Comparison of ENCODE assay signal across 8 cellular contexts in the genomic region with DNA sequence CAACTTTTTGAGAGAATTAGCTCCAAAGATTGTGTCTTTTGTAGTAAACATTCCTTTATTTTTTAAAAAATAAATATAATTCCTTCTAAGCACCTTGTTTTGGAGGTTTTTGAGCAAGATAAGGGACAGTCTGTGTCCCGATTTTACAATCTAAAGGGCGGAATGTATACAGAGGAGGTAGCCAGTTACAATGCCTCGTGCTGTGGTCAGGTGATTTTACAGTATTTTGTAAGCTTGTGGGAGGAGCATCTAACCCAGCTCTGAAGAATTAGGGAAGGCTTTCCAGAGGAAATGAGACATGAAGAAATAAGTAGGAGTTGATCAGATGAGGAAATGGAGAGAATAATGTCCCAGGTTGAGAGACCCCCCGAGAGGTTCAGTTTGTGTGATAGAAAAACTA. TPM values are rescaled to one million over a fixed set of nuclear protein-coding genes. Genes with fewer than 3 reads are reported as not detected.
DNase-seq lines count a peak whose midpoint lies in the region; ATAC-seq and TF ChIP-seq lines count a peak whose summit lies in the region.

No MANE protein-coding gene starts in this region.

- peak overlapping the region; percentile 16 for H3K4me3 ChIP-seq in CD8-positive, alpha-beta memory T cell (ENCODE audit: low read length)
- H3K4me3 ChIP-seq in body of pancreas (no peak overlapping the region), uterus (peak overlapping the region; percentile 76 to 95)

- TF ChIP-seq POLR2A in body of pancreas (IDR thresholded peaks at IDR 0.05), result peak in 1 of 3 donors; percentile 9
- peak in 1 of 2 donors; percentile 19 for TF ChIP-seq POLR2A in uterus (IDR thresholded peaks at IDR 0.05)

- intact Hi-C loops in body of pancreas (cut with DNase I) (loop anchor here (10.0 kb wide), 1 partner anchor 53 kb away; no protein-coding TSS in a partner anchor), uterus (cut with DNase I; ENCODE audit: low total_unique reads) (no loop called here)

- H3K27ac ChIP-seq in CD8-positive, alpha-beta memory T cell (ENCODE audit: low read depth, low read length), result peak overlapping the region; percentile 95
- H3K27ac ChIP-seq in body of pancreas, result peak overlapping the region; percentile 78 to 96 (median 93)
- peak overlapping the region; percentile 91 to 95 for H3K27ac ChIP-seq in uterus

- no peaks in the 10 kb centered on the region for H3K9me3 ChIP-seq in CD8-positive, alpha-beta memory T cell (ENCODE audit: low read length)
- H3K9me3 ChIP-seq in body of pancreas (no peaks in the 10 kb centered on the region), uterus (no peaks in the 10 kb centered on the region)

- CTCF ChIA-PET in CD8-positive, alpha-beta memory T cell (lab: Charles Lee), result interaction anchor here (0.9 to 8.1 kb wide), 6 partner anchors 13 to 177 kb away, joined by 4 to 103 read pairs (median 26); a partner anchor contains a TSS

- no peak for TF ChIP-seq CTCF in body of pancreas (IDR thresholded peaks at IDR 0.05)
- no peak for TF ChIP-seq CTCF in uterus (IDR thresholded peaks at IDR 0.05)

- H3K4me1 ChIP-seq in CD8-positive, alpha-beta memory T cell (ENCODE audit: insufficient read depth, low read length), result peaks cover 29% of the 10 kb centered on the region
- peaks cover 42% of the 10 kb centered on the region for H3K4me1 ChIP-seq in body of pancreas
- no peaks in the 10 kb centered on the region for H3K4me1 ChIP-seq in uterus

- DNase-seq in CD8-positive, alpha-beta memory T cell, result no peak
- DNase-seq in LHCN-M2 (ENCODE audit: low read depth) (peak; percentile 45), body of pancreas (peak in 3 of 4 donors; percentile 19 to 52 (median 47)), left kidney (ENCODE audit: low read depth, low spot score) (peak; percentile 76), uterus (no peak)
- DNase-seq in activated CD4-positive, alpha-beta T cell treated with anti-CD3 and anti-CD28 coated beads, Interleukin-2, amount 50 U/mL, for 4 hours, result no peak
- no peak for DNase-seq in stimulated activated naive CD8-positive, alpha-beta T cell treated with anti-CD3 and anti-CD28 coated beads, Interleukin-15, amount 100 ng/mL, for 72 hours

- H3K27me3 ChIP-seq in CD8-positive, alpha-beta memory T cell (ENCODE audit: insufficient read depth, low read length, poor library complexity, severe bottlenecking), result no peaks in the 10 kb centered on the region
- no peaks in the 10 kb centered on the region for H3K27me3 ChIP-seq in body of pancreas
- no peaks in the 10 kb centered on the region for H3K27me3 ChIP-seq in uterus

- peaks cover 0 to 2% of the 10 kb centered on the region in 2 donors for H3K27me3 Mint-ChIP-seq in CD8-positive, alpha-beta memory T cell
- H3K27me3 Mint-ChIP-seq in stimulated activated naive CD8-positive, alpha-beta T cell treated with anti-CD3 and anti-CD28 coated beads, Interleukin-15, amount 100 ng/mL, for 72 hours, result no peaks in the 10 kb centered on the region

- ATAC-seq in body of pancreas, result peak; percentile 18
- no peak for ATAC-seq in GM19463 (IDR thresholded peaks at IDR 0.05; ENCODE audit: unreplicated experiment)
- ATAC-seq in stimulated activated naive CD8-positive, alpha-beta T cell treated with anti-CD3 and anti-CD28 coated beads, Interleukin-15, amount 100 ng/mL, for 72 hours, result no peak

- H3K27ac Mint-ChIP-seq in CD8-positive, alpha-beta memory T cell, result no peak overlapping the region
- no peak overlapping the region for H3K27ac Mint-ChIP-seq in stimulated activated naive CD8-positive, alpha-beta T cell treated with anti-CD3 and anti-CD28 coated beads, Interleukin-15, amount 100 ng/mL, for 72 hours

- 13 to 19% methylated on average over 4 of the region's 4 CpGs for WGBS in body of pancreas, 2 donors

- H3K9me3 Mint-ChIP-seq in CD8-positive, alpha-beta memory T cell, result no peaks in the 10 kb centered on the region
- H3K9me3 Mint-ChIP-seq in stimulated activated naive CD8-positive, alpha-beta T cell treated with anti-CD3 and anti-CD28 coated beads, Interleukin-15, amount 100 ng/mL, for 72 hours, result no peaks in the 10 kb centered on the region

- POLR2A ChIA-PET in CD8-positive, alpha-beta memory T cell (lab: Charles Lee), result interaction anchor here (2.3 to 3.2 kb wide), 2 partner anchors 168 to 177 kb away, joined by 31 to 46 read pairs; a partner anchor contains a TSS

- H3K36me3 Mint-ChIP-seq in CD8-positive, alpha-beta memory T cell, result peaks cover 0 to 13% (median under 1%) of the 10 kb centered on the region in 3 donors

- H3K4me1 Mint-ChIP-seq in CD8-positive, alpha-beta memory T cell, result peaks cover 14 to 25% (median 18%) of the 10 kb centered on the region in 3 donors
- no peaks in the 10 kb centered on the region for H3K4me1 Mint-ChIP-seq in stimulated activated naive CD8-positive, alpha-beta T cell treated with anti-CD3 and anti-CD28 coated beads, Interleukin-15, amount 100 ng/mL, for 72 hours

- no peak overlapping the region for H3K4me3 Mint-ChIP-seq in CD8-positive, alpha-beta memory T cell
- H3K4me3 Mint-ChIP-seq in stimulated activated naive CD8-positive, alpha-beta T cell treated with anti-CD3 and anti-CD28 coated beads, Interleukin-15, amount 100 ng/mL, for 72 hours, result no peak overlapping the region

- no peaks in the 10 kb centered on the region for H3K36me3 ChIP-seq in CD8-positive, alpha-beta memory T cell (ENCODE audit: insufficient read depth, low read length)
- H3K36me3 ChIP-seq in body of pancreas (replicated peaks in 1 of 2; ENCODE audit: insufficient read depth in 1 of 2, low read depth in 2 of 2) (no peaks in the 10 kb centered on the region), uterus (no peaks in the 10 kb centered on the region)

RNA-seq across cellular contexts. Expression of a gene that starts 1.3 kb away (rescaled TPM):
- 10 to 100 TPM; 12.1 to 12.8 TPM for total RNA-seq in CD8-positive, alpha-beta memory T cell
- polyA plus RNA-seq in CD8-positive, alpha-beta memory T cell, result 10.4 TPM
- total RNA-seq in LHCN-M2 (2014; rRNA removed) (9.7 and 10.9 TPM in 2 replicates), body of pancreas (10 to 100 TPM in 1 of 2 donors, 1 to 10 TPM in 1; 8.8 to 14.5 TPM), uterus (10 to 100 TPM; 13.1 to 49.3 (median 23.1) TPM)
- polyA plus RNA-seq in LHCN-M2 (2012), result 3.6 TPM

RNA-seq across cellular contexts. Expression of a gene that starts 28.5 kb away (rescaled TPM):
- 10 to 100 TPM; 35.8 to 37.9 TPM for total RNA-seq in CD8-positive, alpha-beta memory T cell
- polyA plus RNA-seq in CD8-positive, alpha-beta memory T cell, result 14.8 TPM
- total RNA-seq in LHCN-M2 (2014; rRNA removed) (18.8 and 20.7 TPM in 2 replicates), body of pancreas (10 to 100 TPM; 26.5 to 26.7 TPM), uterus (10 to 100 TPM; 21.5 to 69.2 (median 47.8) TPM)
- polyA plus RNA-seq in LHCN-M2 (2012), result 5.0 TPM

Comparison
In these comparisons a context has a peak if more than half of its experiments do, and no peak if none do; other contexts are left out.
1. DNase-seq: peak in LHCN-M2 (single experiment), body of pancreas (3 of 4) and left kidney (single experiment); none in CD8-positive, alpha-beta memory T cell (0 of 5), uterus (0 of 2), activated CD4-positive, alpha-beta T cell treated with anti-CD3 and anti-CD28 coated beads, Interleukin-2, amount 50 U/mL, for 4 hours (0 of 2) and stimulated activated naive CD8-positive, alpha-beta T cell treated with anti-CD3 and anti-CD28 coated beads, Interleukin-15, amount 100 ng/mL, for 72 hours (0 of 2).
2. H3K4me3 ChIP-seq: peak in CD8-positive, alpha-beta memory T cell (single experiment) and uterus (2 of 2); none in body of pancreas (0 of 2).
3. Peak in every context shown above with its lines, with median percentiles within 50 percentile points of each other: H3K27ac ChIP-seq.